32 cellular contexts compared by ENCODE assay signal in the genomic region with DNA sequence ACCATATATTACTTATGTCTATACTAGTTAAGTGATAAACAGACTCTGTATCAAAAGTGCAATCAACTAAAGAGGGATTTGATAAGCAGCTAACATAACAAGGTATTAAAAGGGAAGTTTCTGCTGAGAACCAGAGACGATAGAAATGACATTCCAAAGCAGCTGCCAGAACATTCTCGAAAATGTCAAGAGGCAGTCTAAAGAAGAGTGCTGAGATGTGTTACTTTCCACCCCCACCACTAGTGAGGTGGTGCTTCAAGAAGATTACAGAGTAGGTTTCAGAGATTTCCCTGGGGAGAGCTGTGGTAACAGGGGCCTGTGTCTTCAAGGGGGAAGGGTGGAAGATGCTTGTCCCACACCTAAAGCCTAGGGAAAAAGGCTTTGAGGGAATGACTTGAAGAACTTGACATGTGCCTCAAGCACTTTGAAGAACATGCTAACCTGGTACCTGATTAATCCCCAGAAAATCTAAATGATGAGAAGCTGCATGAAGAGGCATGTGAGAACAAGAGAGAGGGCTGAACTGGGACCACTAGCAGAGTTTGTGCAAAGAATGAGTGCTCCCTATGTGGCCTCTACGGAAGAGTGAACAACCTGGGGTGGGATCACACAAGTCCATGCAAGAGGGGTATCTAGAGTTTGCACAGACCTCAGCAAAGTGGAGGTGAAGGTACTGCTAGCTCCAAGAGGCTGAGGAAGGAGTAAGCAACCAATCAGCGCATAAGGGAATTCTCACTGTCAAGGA. TPM values are rescaled to one million over a fixed set of nuclear protein-coding genes. Genes with fewer than 3 reads are reported as not detected.
A peak's percentile ranks its signal among the peaks of the same experiment; 100 is the strongest.
DNase-seq lines count a peak whose midpoint lies in the region; ATAC-seq and TF ChIP-seq lines count a peak whose summit lies in the region.
"Had no signal": no experiment of that assay in that cellular context is flagged by ENCODE, and none has a peak within 500 bp of the region (broad histone marks: within the 10 kb centered on the region; RNA-seq: fewer than 3 reads in every experiment).

No MANE protein-coding gene starts in this region.

- TF ChIP-seq CTCF in endodermal cell (conservative IDR thresholded peaks at IDR 0.05) (no peak), thyroid gland (IDR thresholded peaks at IDR 0.05) (no peak)

- WGBS in endodermal cell (ENCODE audit: insufficient coverage in 1 of 2, insufficient read length in 1 of 2), 2 experiments = 89 to 93% methylated on average over 1 to 4 of the region's 4 CpGs
- WGBS in thyroid gland, 2 donors = 53 to 59% methylated on average over 4 of the region's 4 CpGs

- CTCF ChIA-PET in activated CD4-positive, alpha-beta T cell treated with anti-CD3 and anti-CD28 coated beads for 36 hours (lab: Charles Lee) = interaction anchor here (0.7 to 2.6 kb wide), 8 partner anchors 8 to 56 kb away, joined by 3 to 15 read pairs (median 4); no protein-coding TSS in a partner anchor

- DNase-seq in activated CD4-positive, alpha-beta T cell treated with anti-CD3 and anti-CD28 coated beads for 36 hours = no peak
- no peak for DNase-seq in activated CD4-positive, alpha-beta T cell treated with anti-CD3 and anti-CD28 coated beads, Interleukin-2, amount 50 U/mL, for 48 hours
- DNase-seq in endodermal cell (no peak), thyroid gland (peak; percentile 49 to 57), MG63 (no peak), NCI-H1417 (lab: John Stamatoyannopoulos, UW) (no peak), kidney tubule cell (ENCODE audit: low spot score) (no peak)
- DNase-seq: activated CD4-positive, alpha-beta memory T cell treated with anti-CD3 and anti-CD28 coated beads, Interleukin-2, amount 10 ng/mL, durations not matched to agents 7 days and 5 days; activated CD4-positive, CD25-positive, alpha-beta regulatory T cell; activated CD8-positive, alpha-beta memory T cell treated with anti-CD3 and anti-CD28 coated beads, Interleukin-2, amount 50 U/mL, for 48 hours; CD4-positive, alpha-beta memory T cell; central memory CD4-positive, alpha-beta T cell; esophagus squamous epithelium; foreskin melanocyte; GOT3; kidney glomerular epithelial cell; NCI-H1048; NCI-H187; NCI-H526; Peyer's patch; right cardiac atrium; SIG-M5; stimulated activated CD4-positive, alpha-beta T cell treated with anti-CD3 and anti-CD28 coated beads, Interleukin-12 subunit alpha, Interleukin-12 subunit beta, amount 100 ng/mL, for 4 hours; stimulated activated CD4-positive, alpha-beta T cell treated with anti-CD3 and anti-CD28 coated beads, Interleukin-4, amount 100 ng/mL, for 24 hours; stimulated activated naive B cell treated with anti-CD40 and anti-IgM and Interleukin-4, amounts not matched to agents 10 μg/mL and 1 μg/mL and 100 μg/mL, for 72 hours had no signal

- peak overlapping the region; percentile 95 for H3K4me3 ChIP-seq in endodermal cell (ENCODE audit: low read length)
- H3K4me3 ChIP-seq in thyroid gland (replicated peaks in 1 of 3) = no peak overlapping the region
- H3K4me3 ChIP-seq in MG63 = no peak overlapping the region
- H3K4me3 ChIP-seq: esophagus squamous epithelium, neural progenitor cell, Peyer's patch, suprapubic skin had no signal

- H3K9me3 Mint-ChIP-seq in activated CD4-positive, alpha-beta T cell treated with anti-CD3 and anti-CD28 coated beads for 36 hours (ENCODE audit: low read depth) = no peaks in the 10 kb centered on the region
- H3K9me3 Mint-ChIP-seq in endodermal cell = no peaks in the 10 kb centered on the region
- H3K9me3 Mint-ChIP-seq: activated CD4-positive, alpha-beta memory T cell treated with anti-CD3 and anti-CD28 coated beads, Interleukin-2, amount 10 ng/mL, durations not matched to agents 7 days and 5 days; activated T-helper 2 cell treated with anti-CD3 and anti-CD28 coated beads, Interferon-gamma antibody, Interleukin-2, Interleukin-4, amounts not matched to agents 10 μg/mL and 5 μg/mL and 100 μg/mL, durations not matched to agents 14 hours and 24 hours and 36 hours; CD4-positive, alpha-beta memory T cell; dendritic cell treated with granulocyte-macrophage colony-stimulating factor and Interleukin-4, amounts not matched to agents 40 ng/mL and 50 ng/mL, for 4 days; neural progenitor cell; stimulated activated naive B cell treated with anti-CD40 and anti-IgM and Interleukin-4, amounts not matched to agents 10 μg/mL and 1 μg/mL and 100 μg/mL, for 72 hours had no signal

- peaks cover 46% of the 10 kb centered on the region for H3K4me1 Mint-ChIP-seq in activated CD4-positive, alpha-beta T cell treated with anti-CD3 and anti-CD28 coated beads for 36 hours
- H3K4me1 Mint-ChIP-seq in endodermal cell = peaks cover 44% of the 10 kb centered on the region

- H3K27ac Mint-ChIP-seq in activated CD4-positive, alpha-beta T cell treated with anti-CD3 and anti-CD28 coated beads for 36 hours = peak overlapping the region; percentile 6
- peak overlapping the region; percentile 1 for H3K27ac Mint-ChIP-seq in endodermal cell
- H3K27ac Mint-ChIP-seq: activated CD4-positive, alpha-beta memory T cell treated with anti-CD3 and anti-CD28 coated beads, Interleukin-2, amount 10 ng/mL, durations not matched to agents 7 days and 5 days; activated T-helper 2 cell treated with anti-CD3 and anti-CD28 coated beads, Interferon-gamma antibody, Interleukin-2, Interleukin-4, amounts not matched to agents 10 μg/mL and 5 μg/mL and 100 μg/mL, durations not matched to agents 14 hours and 24 hours and 36 hours; dendritic cell treated with granulocyte-macrophage colony-stimulating factor and Interleukin-4, amounts not matched to agents 40 ng/mL and 50 ng/mL, for 4 days; neural progenitor cell; stimulated activated naive B cell treated with anti-CD40 and anti-IgM and Interleukin-4, amounts not matched to agents 10 μg/mL and 1 μg/mL and 100 μg/mL, for 72 hours had no signal

- no peak overlapping the region for H3K4me3 Mint-ChIP-seq in activated CD4-positive, alpha-beta T cell treated with anti-CD3 and anti-CD28 coated beads for 36 hours
- H3K4me3 Mint-ChIP-seq in endodermal cell = peak overlapping the region; percentile 68
- H3K4me3 Mint-ChIP-seq: activated CD4-positive, alpha-beta memory T cell treated with anti-CD3 and anti-CD28 coated beads, Interleukin-2, amount 10 ng/mL, durations not matched to agents 7 days and 5 days; CD4-positive, alpha-beta memory T cell; dendritic cell treated with granulocyte-macrophage colony-stimulating factor and Interleukin-4, amounts not matched to agents 40 ng/mL and 50 ng/mL, for 4 days; neural progenitor cell; stimulated activated naive B cell treated with anti-CD40 and anti-IgM and Interleukin-4, amounts not matched to agents 10 μg/mL and 1 μg/mL and 100 μg/mL, for 72 hours had no signal

- no peaks in the 10 kb centered on the region for H3K4me1 ChIP-seq in endodermal cell (ENCODE audit: control insufficient read depth, insufficient read depth, low read length)
- H3K4me1 ChIP-seq in thyroid gland = peaks cover 17 to 29% of the 10 kb centered on the region in 2 donors
- H3K4me1 ChIP-seq: parathyroid adenoma, Peyer's patch had no signal

- H3K36me3 Mint-ChIP-seq in activated CD4-positive, alpha-beta T cell treated with anti-CD3 and anti-CD28 coated beads for 36 hours (ENCODE audit: low read depth) = no peaks in the 10 kb centered on the region
- H3K36me3 Mint-ChIP-seq in endodermal cell (ENCODE audit: low read depth) = peaks cover 13% of the 10 kb centered on the region
- H3K36me3 Mint-ChIP-seq: stimulated activated naive B cell treated with anti-CD40 and anti-IgM and Interleukin-4, amounts not matched to agents 10 μg/mL and 1 μg/mL and 100 μg/mL, for 72 hours had no signal

- H3K27ac ChIP-seq in endodermal cell (ENCODE audit: low read depth, low read length) = no peak overlapping the region
- peak overlapping the region; percentile 28 to 81 (median 73) for H3K27ac ChIP-seq in thyroid gland
- H3K27ac ChIP-seq: esophagus squamous epithelium, HL-60, neural progenitor cell, parathyroid adenoma, Peyer's patch, suprapubic skin had no signal

- H3K9me3 ChIP-seq in endodermal cell (ENCODE audit: control insufficient read depth, low read length) (no peaks in the 10 kb centered on the region), thyroid gland (no peaks in the 10 kb centered on the region), MG63 (no peaks in the 10 kb centered on the region)
- H3K9me3 ChIP-seq: esophagus squamous epithelium, Peyer's patch, suprapubic skin had no signal

- intact Hi-C loops in activated CD4-positive, alpha-beta T cell treated with anti-CD3 and anti-CD28 coated beads for 36 hours (cut with DNase I, micrococcal nuclease) = loop anchor here (10.0 kb wide), 2 partner anchors 419 to 1399 kb away; a partner anchor contains a TSS
- intact Hi-C loops in thyroid gland (cut with DNase I) = loop anchor here (10.0 kb wide), 1 partner anchor 179 kb away; a partner anchor contains a TSS

- H3K27me3 ChIP-seq in endodermal cell (ENCODE audit: control insufficient read depth, insufficient read depth, low read length, poor library complexity, severe bottlenecking) = no peaks in the 10 kb centered on the region
- H3K27me3 ChIP-seq in thyroid gland = no peaks in the 10 kb centered on the region
- H3K27me3 ChIP-seq in MG63 = peaks cover 12% of the 10 kb centered on the region; the same call in 1 of the 2 replicates
- H3K27me3 ChIP-seq: Peyer's patch, suprapubic skin had no signal

- H3K36me3 ChIP-seq in endodermal cell (ENCODE audit: control insufficient read depth, insufficient read depth, low read length) (peaks cover 39% of the 10 kb centered on the region), thyroid gland (no peaks in the 10 kb centered on the region), MG63 (no peaks in the 10 kb centered on the region)
- H3K36me3 ChIP-seq: esophagus squamous epithelium, neural progenitor cell, Peyer's patch, suprapubic skin had no signal

- TF ChIP-seq POLR2A in thyroid gland (IDR thresholded peaks at IDR 0.05) = peak in 1 of 2 donors; percentile 22

- H3K27me3 Mint-ChIP-seq in activated CD4-positive, alpha-beta T cell treated with anti-CD3 and anti-CD28 coated beads for 36 hours = no peaks in the 10 kb centered on the region
- H3K27me3 Mint-ChIP-seq in endodermal cell (ENCODE audit: insufficient read depth) = no peaks in the 10 kb centered on the region
- H3K27me3 Mint-ChIP-seq: CD4-positive, alpha-beta memory T cell had no signal

- POLR2A ChIA-PET in activated CD4-positive, alpha-beta T cell treated with anti-CD3 and anti-CD28 coated beads for 36 hours (lab: Charles Lee) = interaction anchor here (0.6 kb wide), 2 partner anchors 49 to 1374 kb away, joined by 3 read pairs; no protein-coding TSS in a partner anchor

- H3K9ac ChIP-seq in endodermal cell (ENCODE audit: extremely low read depth, low read length, poor library complexity, severe bottlenecking) = no peak overlapping the region
- H3K9ac ChIP-seq: neural progenitor cell, parathyroid adenoma had no signal

- ATAC-seq in activated CD4-positive, alpha-beta T cell treated with anti-CD3 and anti-CD28 coated beads for 36 hours = no peak
- ATAC-seq in HG02885 (IDR thresholded peaks at IDR 0.05; ENCODE audit: poor library complexity, unreplicated experiment) = peak; percentile 32
- ATAC-seq: right cardiac atrium; stimulated activated naive B cell treated with anti-CD40 and anti-IgM and Interleukin-4, amounts not matched to agents 10 μg/mL and 1 μg/mL and 100 μg/mL, for 72 hours had no signal

RNA-seq across cellular contexts. Expression of a gene that starts 5.0 kb away (rescaled TPM):
- 10 to 100 TPM; 13.8 to 14.5 TPM for total RNA-seq in activated CD4-positive, alpha-beta T cell treated with anti-CD3 and anti-CD28 coated beads for 36 hours
- total RNA-seq in endodermal cell (100 to 1,000 TPM; 205 to 216 TPM), thyroid gland (10 to 100 TPM; 19.3 to 37.1 (median 21.3) TPM)
- polyA plus RNA-seq in endodermal cell (2013, experiment 1 of 2) = 64.9 TPM
- polyA plus RNA-seq in endodermal cell (2013, experiment 2 of 2) = 72.0 TPM
- 0.13 TPM in 1 of 2 replicates, not detected in the other for total RNA-seq in MG63 (2014; rRNA removed; shearing (Covaris generic); ENCODE audit: low replicate concordance)

Comparison
In these comparisons a context has a peak if more than half of its experiments do, and no peak if none do; other contexts are left out.
1. DNase-seq: peak in thyroid gland (2 of 2); none in activated CD4-positive, alpha-beta T cell treated with anti-CD3 and anti-CD28 coated beads for 36 hours (single experiment), activated CD4-positive, alpha-beta T cell treated with anti-CD3 and anti-CD28 coated beads, Interleukin-2, amount 50 U/mL, for 48 hours (0 of 2), endodermal cell (single experiment), MG63 (single experiment), NCI-H1417 (0 of 3) and kidney tubule cell (single experiment).
2. RNA of a gene that starts 5.0 kb away (total RNA-seq): 205 to 216 TPM in endodermal cell, 19.3 to 37.1 TPM in thyroid gland and 13.8 to 14.5 TPM in activated CD4-positive, alpha-beta T cell treated with anti-CD3 and anti-CD28 coated beads for 36 hours; 0.13 TPM in MG63; every median in the first group is over 10 times any median in the second.